ENCODE assay signal across 1 cellular context in the genomic region with DNA sequence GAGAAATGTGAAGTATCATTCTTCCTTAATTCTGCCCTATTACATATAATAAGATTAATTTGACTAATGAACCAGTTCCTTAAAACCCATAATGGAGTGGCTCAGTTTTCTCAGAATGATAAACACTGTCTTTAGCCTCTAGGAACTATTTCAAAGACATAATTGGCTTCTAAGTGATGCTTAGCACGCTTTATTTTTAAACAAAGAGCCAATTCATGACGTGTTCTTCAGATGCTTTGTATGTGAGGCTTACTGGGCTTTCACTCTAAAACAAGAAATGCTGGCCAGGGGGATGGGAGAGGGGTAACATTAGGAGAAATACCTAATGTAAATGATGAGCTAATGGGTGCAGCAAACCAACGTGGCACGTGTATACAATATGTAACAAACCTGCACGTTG.
TF ChIP-seq lines count a peak whose summit lies in the region.

No MANE protein-coding gene starts in this region.

TF ChIP-seq in GM23338, 12 proteins besides CTCF, POLR2A, EP300 and RAD21 (continued from another document):
- TF ChIP-seq, protein P1, sequence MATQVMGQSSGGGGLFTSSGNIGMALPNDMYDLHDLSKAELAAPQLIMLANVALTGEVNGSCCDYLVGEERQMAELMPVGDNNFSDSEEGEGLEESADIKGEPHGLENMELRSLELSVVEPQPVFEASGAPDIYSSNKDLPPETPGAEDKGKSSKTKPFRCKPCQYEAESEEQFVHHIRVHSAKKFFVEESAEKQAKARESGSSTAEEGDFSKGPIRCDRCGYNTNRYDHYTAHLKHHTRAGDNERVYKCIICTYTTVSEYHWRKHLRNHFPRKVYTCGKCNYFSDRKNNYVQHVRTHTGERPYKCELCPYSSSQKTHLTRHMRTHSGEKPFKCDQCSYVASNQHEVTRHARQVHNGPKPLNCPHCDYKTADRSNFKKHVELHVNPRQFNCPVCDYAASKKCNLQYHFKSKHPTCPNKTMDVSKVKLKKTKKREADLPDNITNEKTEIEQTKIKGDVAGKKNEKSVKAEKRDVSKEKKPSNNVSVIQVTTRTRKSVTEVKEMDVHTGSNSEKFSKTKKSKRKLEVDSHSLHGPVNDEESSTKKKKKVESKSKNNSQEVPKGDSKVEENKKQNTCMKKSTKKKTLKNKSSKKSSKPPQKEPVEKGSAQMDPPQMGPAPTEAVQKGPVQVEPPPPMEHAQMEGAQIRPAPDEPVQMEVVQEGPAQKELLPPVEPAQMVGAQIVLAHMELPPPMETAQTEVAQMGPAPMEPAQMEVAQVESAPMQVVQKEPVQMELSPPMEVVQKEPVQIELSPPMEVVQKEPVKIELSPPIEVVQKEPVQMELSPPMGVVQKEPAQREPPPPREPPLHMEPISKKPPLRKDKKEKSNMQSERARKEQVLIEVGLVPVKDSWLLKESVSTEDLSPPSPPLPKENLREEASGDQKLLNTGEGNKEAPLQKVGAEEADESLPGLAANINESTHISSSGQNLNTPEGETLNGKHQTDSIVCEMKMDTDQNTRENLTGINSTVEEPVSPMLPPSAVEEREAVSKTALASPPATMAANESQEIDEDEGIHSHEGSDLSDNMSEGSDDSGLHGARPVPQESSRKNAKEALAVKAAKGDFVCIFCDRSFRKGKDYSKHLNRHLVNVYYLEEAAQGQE (IDR thresholded peaks at IDR 0.05; ENCODE audit: unreplicated experiment), result no peak
- TF ChIP-seq, protein P2, sequence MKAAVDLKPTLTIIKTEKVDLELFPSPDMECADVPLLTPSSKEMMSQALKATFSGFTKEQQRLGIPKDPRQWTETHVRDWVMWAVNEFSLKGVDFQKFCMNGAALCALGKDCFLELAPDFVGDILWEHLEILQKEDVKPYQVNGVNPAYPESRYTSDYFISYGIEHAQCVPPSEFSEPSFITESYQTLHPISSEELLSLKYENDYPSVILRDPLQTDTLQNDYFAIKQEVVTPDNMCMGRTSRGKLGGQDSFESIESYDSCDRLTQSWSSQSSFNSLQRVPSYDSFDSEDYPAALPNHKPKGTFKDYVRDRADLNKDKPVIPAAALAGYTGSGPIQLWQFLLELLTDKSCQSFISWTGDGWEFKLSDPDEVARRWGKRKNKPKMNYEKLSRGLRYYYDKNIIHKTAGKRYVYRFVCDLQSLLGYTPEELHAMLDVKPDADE (IDR thresholded peaks at IDR 0.05), result no peak
- TF ChIP-seq ZNF331 (CRISPR knock-in tag; IDR thresholded peaks at IDR 0.05; ENCODE audit: low read depth) (no peak), EZH2phosphoT487 (IDR thresholded peaks at IDR 0.05; ENCODE audit: unreplicated experiment) (no peak), NANOG (IDR thresholded peaks at IDR 0.05; ENCODE audit: borderline replicate concordance) (no peak), JUNB (IDR thresholded peaks at IDR 0.05; ENCODE audit: unreplicated experiment) (no peak), POLR2AphosphoS5 (IDR thresholded peaks at IDR 0.05; ENCODE audit: low read depth) (no peak)
TF ChIP-seq in GM23338: peak in this region for 0.
